27 cellular contexts compared by ENCODE assay signal in the genomic region with DNA sequence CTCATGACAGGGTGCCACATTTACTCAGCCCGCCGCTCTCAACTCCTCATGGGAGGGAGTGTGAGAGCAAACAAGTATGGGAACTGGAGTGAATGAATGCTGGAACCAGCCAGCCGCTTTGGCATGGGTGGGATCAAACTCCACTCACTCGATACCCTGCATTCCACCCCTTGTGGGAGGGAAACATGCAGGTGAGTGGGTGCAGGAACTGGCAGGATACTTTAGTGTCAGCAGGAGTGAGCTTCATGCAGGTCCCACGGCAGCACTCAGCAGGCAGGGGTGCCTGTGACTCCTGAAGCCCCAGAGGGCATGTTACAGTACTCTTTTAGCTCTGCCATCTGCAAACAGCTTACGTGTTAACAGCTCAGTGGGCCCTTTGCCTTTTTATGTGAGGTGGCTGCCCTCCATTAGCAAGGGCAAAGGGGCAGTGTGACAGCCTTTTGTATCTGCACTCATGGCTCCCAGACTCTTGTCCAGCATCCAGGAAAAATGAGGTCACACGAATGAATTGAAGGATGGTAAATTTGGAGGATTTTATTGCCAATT.
"Had no signal": no experiment of that assay in that cellular context is flagged by ENCODE, and none has a peak within 500 bp of the region (broad histone marks: within the 10 kb centered on the region; RNA-seq: fewer than 3 reads in every experiment).

No MANE protein-coding gene starts in this region.

- H3K27ac ChIP-seq: epithelial cell of prostate, esophagus squamous epithelium, skin epidermis, suprapubic skin, tibial nerve had no signal

- FAIRE-seq: endometrium, islet of Langerhans had no signal

- H3K36me3 ChIP-seq: esophagus squamous epithelium, suprapubic skin, tibial nerve had no signal

- H3K4me1 ChIP-seq: esophagus squamous epithelium, suprapubic skin, tibial nerve had no signal

- DNase-seq: activated CD4-positive, alpha-beta memory T cell treated with anti-CD3 and anti-CD28 coated beads for 36 hours; activated CD4-positive, alpha-beta T cell treated with anti-CD3 and anti-CD28 coated beads, Interleukin-2, amount 10 ng/mL, durations not matched to agents 24 days and 14 days; activated CD4-positive, CD25-positive, alpha-beta regulatory T cell treated with anti-CD3 and anti-CD28 coated beads, Interleukin-2, amount 50 U/mL, for 72 hours; activated CD8-positive, alpha-beta memory T cell treated with anti-CD3 and anti-CD28 coated beads, Interleukin-2, amount 50 U/mL, for 4 hours; activated effector memory CD4-positive, alpha-beta T cell treated with anti-CD3 and anti-CD28 coated beads, Interleukin-2, amount 50 U/mL, for 16 hours; activated naive CD4-positive, alpha-beta T cell treated with anti-CD3 and anti-CD28 coated beads, Interleukin-2, amount 50 U/mL, for 16 hours; activated T-cell treated with anti-CD3 and anti-CD28 coated beads, Interleukin-2, amount 50 U/mL, for 1 hour; amniotic stem cell; central memory CD4-positive, alpha-beta T cell; esophagus squamous epithelium; foreskin melanocyte; naive B cell; stimulated activated CD4-positive, alpha-beta T cell treated with anti-CD3 and anti-CD28 coated beads, Interleukin-15, amount 100 ng/mL, for 24 hours; stimulated activated CD4-positive, alpha-beta T cell treated with anti-CD3 and anti-CD28 coated beads, Interleukin-2, amount 100 ng/mL, for 24 hours; stimulated activated naive B cell treated with anti-CD40 and anti-IgM and Interleukin-4, amounts not matched to agents 10 μg/mL and 1 μg/mL and 100 μg/mL, for 72 hours; T-helper 17 cell; T1000 had no signal

- H3K4me3 ChIP-seq: esophagus squamous epithelium, skin epidermis, suprapubic skin, tibial nerve had no signal

- H3K27ac Mint-ChIP-seq: activated CD4-positive, alpha-beta memory T cell treated with anti-CD3 and anti-CD28 coated beads for 36 hours; activated CD4-positive, alpha-beta T cell treated with anti-CD3 and anti-CD28 coated beads, Interleukin-2, amount 10 ng/mL, durations not matched to agents 24 days and 14 days; activated T-helper 1 cell treated with anti-CD3 and anti-CD28 coated beads, Interleukin-12 subunit alpha, Interleukin-12 subunit beta, Interleukin-2, Interleukin-4 antibody, amounts not matched to agents 30 ng/mL and 10 ng/mL and 1 ng/mL, durations not matched to agents 14 hours and 24 hours and 36 hours; dendritic cell treated with granulocyte-macrophage colony-stimulating factor and Interleukin-4, amounts not matched to agents 40 ng/mL and 50 ng/mL, for 4 days; mesothelial cell of epicardium; naive B cell; stimulated activated naive B cell treated with anti-CD40 and anti-IgM and Interleukin-4, amounts not matched to agents 10 μg/mL and 1 μg/mL and 100 μg/mL, for 72 hours; T-helper 17 cell had no signal

- H3K4me1 Mint-ChIP-seq: activated CD4-positive, alpha-beta T cell treated with anti-CD3 and anti-CD28 coated beads, Interleukin-2, amount 10 ng/mL, durations not matched to agents 24 days and 14 days; mesothelial cell of epicardium; naive B cell; stimulated activated naive B cell treated with anti-CD40 and anti-IgM and Interleukin-4, amounts not matched to agents 10 μg/mL and 1 μg/mL and 100 μg/mL, for 72 hours; T-helper 17 cell had no signal

- H3K27me3 ChIP-seq: esophagus squamous epithelium, suprapubic skin, tibial nerve had no signal

- H3K9me3 Mint-ChIP-seq: activated CD4-positive, alpha-beta memory T cell treated with anti-CD3 and anti-CD28 coated beads for 36 hours; activated CD4-positive, alpha-beta T cell treated with anti-CD3 and anti-CD28 coated beads, Interleukin-2, amount 10 ng/mL, durations not matched to agents 24 days and 14 days; mesothelial cell of epicardium; stimulated activated naive B cell treated with anti-CD40 and anti-IgM and Interleukin-4, amounts not matched to agents 10 μg/mL and 1 μg/mL and 100 μg/mL, for 72 hours had no signal

- H3K4me3 Mint-ChIP-seq: activated CD4-positive, alpha-beta memory T cell treated with anti-CD3 and anti-CD28 coated beads for 36 hours; activated CD4-positive, alpha-beta T cell treated with anti-CD3 and anti-CD28 coated beads, Interleukin-2, amount 10 ng/mL, durations not matched to agents 24 days and 14 days; activated T-helper 1 cell treated with anti-CD3 and anti-CD28 coated beads, Interleukin-12 subunit alpha, Interleukin-12 subunit beta, Interleukin-2, Interleukin-4 antibody, amounts not matched to agents 30 ng/mL and 10 ng/mL and 1 ng/mL, durations not matched to agents 14 hours and 24 hours and 36 hours; dendritic cell treated with granulocyte-macrophage colony-stimulating factor and Interleukin-4, amounts not matched to agents 40 ng/mL and 50 ng/mL, for 4 days; mesothelial cell of epicardium; naive B cell; stimulated activated naive B cell treated with anti-CD40 and anti-IgM and Interleukin-4, amounts not matched to agents 10 μg/mL and 1 μg/mL and 100 μg/mL, for 72 hours; T-helper 17 cell had no signal

- H3K36me3 Mint-ChIP-seq: activated CD4-positive, alpha-beta memory T cell treated with anti-CD3 and anti-CD28 coated beads for 36 hours; mesothelial cell of epicardium; naive B cell; stimulated activated naive B cell treated with anti-CD40 and anti-IgM and Interleukin-4, amounts not matched to agents 10 μg/mL and 1 μg/mL and 100 μg/mL, for 72 hours had no signal

- ATAC-seq: sciatic nerve; stimulated activated naive B cell treated with anti-CD40 and anti-IgM and Interleukin-4, amounts not matched to agents 10 μg/mL and 1 μg/mL and 100 μg/mL, for 72 hours; T-helper 17 cell had no signal

- H3K27me3 Mint-ChIP-seq: activated CD4-positive, alpha-beta memory T cell treated with anti-CD3 and anti-CD28 coated beads for 36 hours; activated CD4-positive, alpha-beta T cell treated with anti-CD3 and anti-CD28 coated beads, Interleukin-2, amount 10 ng/mL, durations not matched to agents 24 days and 14 days; dendritic cell treated with granulocyte-macrophage colony-stimulating factor and Interleukin-4, amounts not matched to agents 40 ng/mL and 50 ng/mL, for 4 days; naive B cell; stimulated activated naive B cell treated with anti-CD40 and anti-IgM and Interleukin-4, amounts not matched to agents 10 μg/mL and 1 μg/mL and 100 μg/mL, for 72 hours; T-helper 17 cell had no signal

- H3K9me3 ChIP-seq: esophagus squamous epithelium, suprapubic skin, tibial nerve had no signal
